In genomic region chr2:46821600-46821999, GRCh38 we compare ENCODE assay signal across 25 cellular contexts.
"Had no signal": no experiment of that assay in that cellular context is flagged by ENCODE, and none has a peak within 500 bp of the region (broad histone marks: within the 10 kb centered on the region; RNA-seq: fewer than 3 reads in every experiment).

No MANE protein-coding gene starts in this region.

- H3K36me3 Mint-ChIP-seq: activated naive CD4-positive, alpha-beta T cell treated with anti-CD3 and anti-CD28 coated beads, Interleukin-2, amount 50 U/mL, for 24 hours; naive thymus-derived CD8-positive, alpha-beta T cell; neural progenitor cell; stimulated activated memory B cell treated with anti-CD40 and anti-IgM and Interleukin-4, amounts not matched to agents 10 μg/mL and 1 μg/mL and 100 μg/mL, for 72 hours; WTC11 had no signal

- H3K27me3 ChIP-seq: body of pancreas, neural progenitor cell, stomach, suprapubic skin, transverse colon had no signal

- H3K36me3 ChIP-seq: neural progenitor cell, stomach, suprapubic skin, transverse colon had no signal

- DNase-seq: activated CD8-positive, alpha-beta memory T cell treated with anti-CD3 and anti-CD28 coated beads, Interleukin-2, amount 50 U/mL, for 4 hours; activated gamma-delta T cell; activated T-cell treated with anti-CD3 and anti-CD28 coated beads, Interleukin-2, amount 50 U/mL, for 48 hours; anterior cingulate cortex; body of pancreas; caudate nucleus; dermis blood vessel endothelial cell; effector CD8-positive, alpha-beta T cell; islet precursor cell; left colon; naive thymus-derived CD8-positive, alpha-beta T cell; stimulated activated CD4-positive, alpha-beta T cell treated with anti-CD3 and anti-CD28 coated beads, Interleukin-2, amount 100 ng/mL, for 24 hours; stomach; T1000; transverse colon had no signal

- H3K4me1 ChIP-seq: body of pancreas, neural progenitor cell had no signal

- H3K27me3 Mint-ChIP-seq: activated naive CD4-positive, alpha-beta T cell treated with anti-CD3 and anti-CD28 coated beads, Interleukin-2, amount 50 U/mL, for 24 hours; progenitor cell of endocrine pancreas had no signal

- H3K4me2 ChIP-seq: neural progenitor cell had no signal

- H3K27ac Mint-ChIP-seq: activated naive CD4-positive, alpha-beta T cell treated with anti-CD3 and anti-CD28 coated beads, Interleukin-2, amount 50 U/mL, for 24 hours; naive thymus-derived CD8-positive, alpha-beta T cell; neural progenitor cell; progenitor cell of endocrine pancreas; stimulated activated memory B cell treated with anti-CD40 and anti-IgM and Interleukin-4, amounts not matched to agents 10 μg/mL and 1 μg/mL and 100 μg/mL, for 72 hours; T-helper 1 cell treated with Interleukin-12 subunit alpha and Interleukin-12 subunit beta and Interleukin-4 antibody, amounts not matched to agents 30 μg/mL and 1 μg/mL, for 36 hours; WTC11 had no signal

- ATAC-seq: body of pancreas; esophagus mucosa; left colon; naive thymus-derived CD8-positive, alpha-beta T cell; stimulated activated memory B cell treated with anti-CD40 and anti-IgM and Interleukin-4, amounts not matched to agents 10 μg/mL and 1 μg/mL and 100 μg/mL, for 72 hours had no signal

- H3K4me3 Mint-ChIP-seq: activated naive CD4-positive, alpha-beta T cell treated with anti-CD3 and anti-CD28 coated beads, Interleukin-2, amount 50 U/mL, for 24 hours; naive thymus-derived CD8-positive, alpha-beta T cell; neural progenitor cell; stimulated activated memory B cell treated with anti-CD40 and anti-IgM and Interleukin-4, amounts not matched to agents 10 μg/mL and 1 μg/mL and 100 μg/mL, for 72 hours; T-helper 1 cell treated with Interleukin-12 subunit alpha and Interleukin-12 subunit beta and Interleukin-4 antibody, amounts not matched to agents 30 μg/mL and 1 μg/mL, for 36 hours; WTC11 had no signal

- H3K9me3 Mint-ChIP-seq: activated naive CD4-positive, alpha-beta T cell treated with anti-CD3 and anti-CD28 coated beads, Interleukin-2, amount 50 U/mL, for 24 hours; naive thymus-derived CD8-positive, alpha-beta T cell; stimulated activated memory B cell treated with anti-CD40 and anti-IgM and Interleukin-4, amounts not matched to agents 10 μg/mL and 1 μg/mL and 100 μg/mL, for 72 hours; T-helper 1 cell treated with Interleukin-12 subunit alpha and Interleukin-12 subunit beta and Interleukin-4 antibody, amounts not matched to agents 30 μg/mL and 1 μg/mL, for 36 hours; WTC11 had no signal

- H3K4me3 ChIP-seq: body of pancreas, lung, neural progenitor cell, skin epidermis, stomach, suprapubic skin, transverse colon had no signal

- H3K27ac ChIP-seq: body of pancreas, neural progenitor cell, skin epidermis, stomach, suprapubic skin, transverse colon had no signal

- H3K9ac ChIP-seq: neural progenitor cell had no signal

- H3K4me1 Mint-ChIP-seq: activated naive CD4-positive, alpha-beta T cell treated with anti-CD3 and anti-CD28 coated beads, Interleukin-2, amount 50 U/mL, for 24 hours; naive thymus-derived CD8-positive, alpha-beta T cell; stimulated activated memory B cell treated with anti-CD40 and anti-IgM and Interleukin-4, amounts not matched to agents 10 μg/mL and 1 μg/mL and 100 μg/mL, for 72 hours had no signal

- H3K9me3 ChIP-seq: body of pancreas, stomach, suprapubic skin, transverse colon had no signal
